ENCODE assay signal across 10 cellular contexts in the genomic region with DNA sequence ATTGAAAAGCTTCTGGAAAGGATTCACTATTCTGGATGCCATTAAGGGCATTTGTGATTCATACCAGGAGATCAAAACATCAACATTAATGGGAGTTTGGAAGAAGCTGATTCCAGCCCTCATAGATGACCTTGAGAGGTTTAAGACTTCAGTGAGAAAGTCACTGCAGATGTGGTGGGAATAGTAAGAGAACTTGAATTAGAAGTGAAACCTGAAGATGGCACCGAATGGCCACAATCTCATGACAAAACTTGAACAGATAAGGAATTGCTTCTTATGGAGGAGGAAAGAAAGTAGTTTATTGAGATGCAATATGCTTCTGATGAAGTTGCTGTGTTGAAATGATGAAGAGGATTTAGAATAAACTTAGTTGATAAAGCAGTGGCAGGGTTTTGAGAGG.
DNase-seq lines count a peak whose midpoint lies in the region; ATAC-seq lines count a peak whose summit lies in the region.
"Had no signal": no experiment of that assay in that cellular context is flagged by ENCODE, and none has a peak within 500 bp of the region (broad histone marks: within the 10 kb centered on the region; RNA-seq: fewer than 3 reads in every experiment).

No MANE protein-coding gene starts in this region.

- peak overlapping the region; percentile 95 for H3K27ac Mint-ChIP-seq in activated naive CD4-positive, alpha-beta T cell treated with anti-CD3 and anti-CD28 coated beads, Interleukin-2, amount 10 ng/mL, durations not matched to agents 7 days and 5 days
- peak overlapping the region; percentile 80 for H3K27ac Mint-ChIP-seq in T-helper 17 cell
- peak overlapping the region; percentile 81 to 87 for H3K27ac Mint-ChIP-seq in stimulated activated naive CD8-positive, alpha-beta T cell treated with anti-CD3 and anti-CD28 coated beads, Interleukin-15, amount 100 ng/mL, for 72 hours

- H3K9me3 Mint-ChIP-seq in activated naive CD4-positive, alpha-beta T cell treated with anti-CD3 and anti-CD28 coated beads, Interleukin-2, amount 10 ng/mL, durations not matched to agents 7 days and 5 days = peaks cover 5% of the 10 kb centered on the region
- no peaks in the 10 kb centered on the region for H3K9me3 Mint-ChIP-seq in stimulated activated naive CD8-positive, alpha-beta T cell treated with anti-CD3 and anti-CD28 coated beads, Interleukin-15, amount 100 ng/mL, for 72 hours

- DNase-seq in activated naive CD4-positive, alpha-beta T cell treated with anti-CD3 and anti-CD28 coated beads, Interleukin-2, amount 10 ng/mL, durations not matched to agents 7 days and 5 days = peak; percentile 46
- no peak for DNase-seq in activated naive CD4-positive, alpha-beta T cell treated with Interleukin-2 at 50 U/mL for 16 hours
- no peak for DNase-seq in T-helper 17 cell
- no peak for DNase-seq in stimulated activated naive CD8-positive, alpha-beta T cell treated with anti-CD3 and anti-CD28 coated beads, Interleukin-15, amount 100 ng/mL, for 72 hours
- no peak for DNase-seq in MV-4-11 (lab: John Stamatoyannopoulos, UW)
- no peak for DNase-seq in epidermal melanocyte (ENCODE audit: insufficient read length, low spot score)
- DNase-seq in NCI-H526 treated with DMSO at 0.1 percent for 48 hours (lab: John Stamatoyannopoulos, UW) = no peak
- DNase-seq: dorsolateral prefrontal cortex had no signal

- H3K9me3 ChIP-seq in T-helper 17 cell (ENCODE audit: control insufficient read depth, low read length, poor library complexity, severe bottlenecking) = no peaks in the 10 kb centered on the region
- H3K9me3 ChIP-seq: SJSA1 had no signal

- H3K27me3 Mint-ChIP-seq in activated naive CD4-positive, alpha-beta T cell treated with anti-CD3 and anti-CD28 coated beads, Interleukin-2, amount 10 ng/mL, durations not matched to agents 7 days and 5 days = peaks cover 3% of the 10 kb centered on the region
- no peaks in the 10 kb centered on the region for H3K27me3 Mint-ChIP-seq in T-helper 17 cell
- no peaks in the 10 kb centered on the region for H3K27me3 Mint-ChIP-seq in stimulated activated naive CD8-positive, alpha-beta T cell treated with anti-CD3 and anti-CD28 coated beads, Interleukin-15, amount 100 ng/mL, for 72 hours

- ATAC-seq in HG02759 (IDR thresholded peaks at IDR 0.05; ENCODE audit: unreplicated experiment) (peak; percentile 42), T-helper 17 cell (peak; percentile 14)
- ATAC-seq in stimulated activated naive CD8-positive, alpha-beta T cell treated with anti-CD3 and anti-CD28 coated beads, Interleukin-15, amount 100 ng/mL, for 72 hours = peak; percentile 24

- H3K4me1 Mint-ChIP-seq in activated naive CD4-positive, alpha-beta T cell treated with anti-CD3 and anti-CD28 coated beads, Interleukin-2, amount 10 ng/mL, durations not matched to agents 7 days and 5 days = peaks cover 55% of the 10 kb centered on the region
- H3K4me1 Mint-ChIP-seq in T-helper 17 cell = peaks cover 20% of the 10 kb centered on the region
- H3K4me1 Mint-ChIP-seq in stimulated activated naive CD8-positive, alpha-beta T cell treated with anti-CD3 and anti-CD28 coated beads, Interleukin-15, amount 100 ng/mL, for 72 hours = peaks cover 46% of the 10 kb centered on the region

- H3K36me3 Mint-ChIP-seq in activated naive CD4-positive, alpha-beta T cell treated with anti-CD3 and anti-CD28 coated beads, Interleukin-2, amount 10 ng/mL, durations not matched to agents 7 days and 5 days = peaks cover 26% of the 10 kb centered on the region
- H3K36me3 Mint-ChIP-seq in T-helper 17 cell (ENCODE audit: low read depth) = no peaks in the 10 kb centered on the region

- CTCF ChIA-PET in activated naive CD4-positive, alpha-beta T cell treated with anti-CD3 and anti-CD28 coated beads, Interleukin-2, amount 10 ng/mL, durations not matched to agents 7 days and 5 days (lab: Charles Lee) = interaction anchor here (0.9 to 2.3 kb wide), 4 partner anchors 66 to 313 kb away, joined by 3 to 8 read pairs (median 4); no protein-coding TSS in a partner anchor

- H3K4me3 Mint-ChIP-seq in activated naive CD4-positive, alpha-beta T cell treated with anti-CD3 and anti-CD28 coated beads, Interleukin-2, amount 10 ng/mL, durations not matched to agents 7 days and 5 days = peak overlapping the region; percentile 73
- H3K4me3 Mint-ChIP-seq in T-helper 17 cell = peak overlapping the region; percentile 86
- H3K4me3 Mint-ChIP-seq in stimulated activated naive CD8-positive, alpha-beta T cell treated with anti-CD3 and anti-CD28 coated beads, Interleukin-15, amount 100 ng/mL, for 72 hours = peak overlapping the region; percentile 68 to 78
